Comparison of ENCODE assay signal across 8 cellular contexts in genomic region chr20:23361651-23362391, GRCh38. TPM values are rescaled to one million over a fixed set of nuclear protein-coding genes. Genes with fewer than 3 reads are reported as not detected.
DNase-seq lines count a peak whose midpoint lies in the region; ATAC-seq and TF ChIP-seq lines count a peak whose summit lies in the region.

Gene GZF1 (plus strand): TSS chr20:23362182. CDS start chr20:23364384, 2,202 bp downstream.

- no peaks in the 10 kb centered on the region for H3K27me3 ChIP-seq in SK-N-SH (ENCODE audit: insufficient read depth)

- peak; percentile 76 for ATAC-seq in HG02610 (IDR thresholded peaks at IDR 0.05; ENCODE audit: unreplicated experiment)

- H3K9me3 ChIP-seq in SK-N-SH, result no peaks in the 10 kb centered on the region

- H4K20me1 ChIP-seq in SK-N-SH (ENCODE audit: insufficient read depth), result peaks cover 38% of the 10 kb centered on the region

- CTCF ChIA-PET in GM10248 (lab: Yijun Ruan, JAX), result interaction anchor here (4.7 kb wide), 1 partner anchor 12 kb away, joined by 32 read pairs; the partner anchor contains the start of gene NXT1
- CTCF ChIA-PET in SK-N-SH (lab: Yijun Ruan, JAX), result interaction anchor here (0.8 to 1.3 kb wide), 5 partner anchors 12 to 80 kb away, joined by 3 to 4 read pairs (median 3); no protein-coding TSS in a partner anchor

- H2AFZ ChIP-seq in SK-N-SH (ENCODE audit: low read depth), result peak within 1 kb of the TSS; percentile 60

- POLR2A ChIA-PET in GM10248 (lab: Yijun Ruan, JAX), result interaction anchor here (2.1 kb wide), 1 partner anchor 11 kb away, joined by 12 read pairs; the partner anchor contains the start of gene NXT1
- POLR2A ChIA-PET in SK-N-SH (lab: Yijun Ruan, JAX), result interaction anchor here (3.2 kb wide), 1 partner anchor 12 kb away, joined by 11 read pairs; the partner anchor contains the start of gene NXT1

- peak within 1 kb of the TSS; percentile 95 to 96 for H3K27ac ChIP-seq in SK-N-SH (ENCODE audit: low read depth in 2 of 2, low read length in 1 of 2)

- H3K9me2 ChIP-seq in SK-N-SH, result no peaks in the 10 kb centered on the region

- TF ChIP-seq EP300 in SK-N-SH (IDR thresholded peaks at IDR 0.05; ENCODE audit: borderline replicate concordance in 1 of 2, low read depth in 1 of 2, low read length in 1 of 2), result peak in 1 of 2 experiments; percentile 4; a peak in 1 of 4 replicates

- H3K9ac ChIP-seq in SK-N-SH, result peak within 1 kb of the TSS; percentile 91

- peak within 1 kb of the TSS; percentile 96 for H3K4me2 ChIP-seq in SK-N-SH

- H3K36me3 ChIP-seq in SK-N-SH (replicated peaks in 1 of 2; ENCODE audit: control insufficient read depth in 1 of 2, insufficient read depth in 2 of 2, low read length in 1 of 2), result peaks cover 20 to 25% of the 10 kb centered on the region in 2 experiments

- DNase-seq in GM10248 (ENCODE audit: extremely low spot score) (peak; percentile 96), NCI-H1092 (lab: John Stamatoyannopoulos, UW) (peak; percentile 96), SK-N-SH (peak; percentile 98), germinal center (ENCODE audit: low spot score) (peak; percentile 94), nucleus accumbens (lab: John Stamatoyannopoulos, UW) (peak; percentile 81 to 99 (median 97)), superior temporal gyrus (ENCODE audit: extremely low spot score) (peak; percentile 98)
- DNase-seq in activated naive CD4-positive, alpha-beta T cell treated with anti-CD3 and anti-CD28 coated beads, Interleukin-2, amount 50 U/mL, for 16 hours, result peak; percentile 98

- TF ChIP-seq CTCF in GM10248 (IDR thresholded peaks at IDR 0.05; ENCODE audit: control extremely low read depth, extremely low read depth, low read depth, missing control alignments) (no peak), SK-N-SH (IDR thresholded peaks at IDR 0.05) (no peak)

- H3K4me1 ChIP-seq in SK-N-SH (ENCODE audit: control insufficient read depth in 1 of 2, insufficient read depth in 2 of 2, low read depth in 1 of 2, low read length in 1 of 2), result peaks cover 13 to 25% of the 10 kb centered on the region in 2 experiments; a peak in 3 of 4 replicates

- 0% methylated on average over 3 of the region's 95 CpGs for WGBS in SK-N-SH (ENCODE audit: low lambda C conversion rate)

- H3K4me3 ChIP-seq in SK-N-SH (ENCODE audit: low read depth in 2 of 2, low read length in 1 of 2), result peak within 1 kb of the TSS; percentile 81 to 87

- peaks cover 18% of the 10 kb centered on the region for H3F3A ChIP-seq in SK-N-SH (replicated peaks; ENCODE audit: insufficient read depth)

- peaks cover 45% of the 10 kb centered on the region for H3K79me2 ChIP-seq in SK-N-SH (ENCODE audit: insufficient read depth)

- no peak for TF ChIP-seq RAD21 in SK-N-SH (IDR thresholded peaks at IDR 0.05; ENCODE audit: low read length)

TF ChIP-seq in SK-N-SH, 30 proteins besides CTCF, POLR2A, EP300 and RAD21 (continues in another document):
- TF ChIP-seq RCOR1 (IDR thresholded peaks at IDR 0.05; ENCODE audit: low read length) (no peak), FOXJ3 (CRISPR knock-in tag; IDR thresholded peaks at IDR 0.05) (no peak), ELF1 (IDR thresholded peaks at IDR 0.05) (peak; percentile 91), JUND (IDR thresholded peaks at IDR 0.05) (no peak), MEF2A (IDR thresholded peaks at IDR 0.05; ENCODE audit: borderline replicate concordance, low read depth) (no peak), IRF3 (IDR thresholded peaks at IDR 0.05; ENCODE audit: low read depth, low read length) (no peak), NRF1 (IDR thresholded peaks at IDR 0.05; ENCODE audit: low read depth, low read length) (peak; percentile 97), GATA2 (CRISPR knock-in tag; IDR thresholded peaks at IDR 0.05) (no peak), USF1 (IDR thresholded peaks at IDR 0.05; ENCODE audit: borderline replicate concordance, low read depth) (peak; percentile 97), PBX3 (IDR thresholded peaks at IDR 0.05) (no peak; the same call in 1 of the 2 replicates), RFX5 (IDR thresholded peaks at IDR 0.05; ENCODE audit: low read length) (peak; percentile 34), TAF1 (IDR thresholded peaks at IDR 0.05; ENCODE audit: borderline replicate concordance, low read depth, low read length) (peak; percentile 81; the same call in 1 of the 2 replicates), MAX (IDR thresholded peaks at IDR 0.05; ENCODE audit: low read depth) (peak; percentile 87; the same call in 1 of the 2 replicates), SMC3 (IDR thresholded peaks at IDR 0.05; ENCODE audit: low read depth, low read length) (no peak), MXI1 (IDR thresholded peaks at IDR 0.05; ENCODE audit: low read depth, low read length) (peak; percentile 91), YY1 (IDR thresholded peaks at IDR 0.05; ENCODE audit: low read depth) (peak; percentile 62), FOXM1 (IDR thresholded peaks at IDR 0.05; ENCODE audit: low read depth) (no peak), CHD2 (IDR thresholded peaks at IDR 0.05; ENCODE audit: low read length, partially characterized antibody) (peak; percentile 79), ZBTB33 (IDR thresholded peaks at IDR 0.05; ENCODE audit: borderline replicate concordance, low read depth) (no peak), RXRA (IDR thresholded peaks at IDR 0.05; ENCODE audit: borderline replicate concordance, low read depth) (no peak), EZH2phosphoT487 (IDR thresholded peaks at IDR 0.05; ENCODE audit: borderline replicate concordance, low read depth) (no peak), SIN3A (IDR thresholded peaks at IDR 0.05; ENCODE audit: borderline replicate concordance, low read depth, low read length) (no peak; the same call in 1 of the 2 replicates), TCF12 (IDR thresholded peaks at IDR 0.05) (no peak), FOSL2 (IDR thresholded peaks at IDR 0.05; ENCODE audit: borderline replicate concordance, low read depth) (no peak), POLR2AphosphoS5 (IDR thresholded peaks at IDR 0.05; ENCODE audit: low read depth, low read length) (peak; percentile 96), GABPA (IDR thresholded peaks at IDR 0.05; ENCODE audit: low read depth) (peak; percentile 66), NFIC (IDR thresholded peaks at IDR 0.05; ENCODE audit: borderline replicate concordance) (0 out of 2 replicates have a peak, but pooled peaks have one; percentile 23), USF2 (IDR thresholded peaks at IDR 0.05; ENCODE audit: borderline replicate concordance, low read depth, low read length) (peak; percentile 91)

RNA-seq across cellular contexts. Expression of gene GZF1, which starts in this region (rescaled TPM):
- 15.0 and 20.6 TPM in 2 replicates for polyA plus RNA-seq in SK-N-SH (2012; rRNA removed)
- 9.9 and 15.7 TPM in 2 replicates for polyA plus RNA-seq in SK-N-SH (2012; cell fraction: cytosol; rRNA removed)
- polyA plus RNA-seq in SK-N-SH (2012; cell fraction: nucleus; rRNA removed), result 63.0 and 71.0 TPM in 2 replicates

Comparison
In these comparisons a context has a peak if more than half of its experiments do, and no peak if none do; other contexts are left out.
1. Peak in every context shown above with its lines: DNase-seq, ATAC-seq, H3K4me3 ChIP-seq and H3K27ac ChIP-seq.